In genomic region chr15:43659727-43660126, GRCh38 we compare ENCODE assay signal across 8 cellular contexts. TPM values are rescaled to one million over a fixed set of nuclear protein-coding genes. Genes with fewer than 3 reads are reported as not detected.
"Had no signal": no experiment of that assay in that cellular context is flagged by ENCODE, and none has a peak within 500 bp of the region (broad histone marks: within the 10 kb centered on the region; RNA-seq: fewer than 3 reads in every experiment).

No MANE protein-coding gene starts in this region.

RNA-seq across cellular contexts. Expression of gene CKMT1A, which starts 33.9 kb away (rescaled TPM):
- total RNA-seq: left lobe of liver; left ventricle myocardium inferior; lung microvascular endothelial cell; mononuclear cell; myocyte; naive thymus-derived CD4-positive, alpha-beta T cell had no signal

RNA-seq across cellular contexts. Expression of gene STRC, which starts 41.1 kb away (rescaled TPM):
- total RNA-seq: left ventricle myocardium inferior, left ventricle myocardium superior, lower lobe of right lung, lung microvascular endothelial cell had no signal
